In the genomic region with DNA sequence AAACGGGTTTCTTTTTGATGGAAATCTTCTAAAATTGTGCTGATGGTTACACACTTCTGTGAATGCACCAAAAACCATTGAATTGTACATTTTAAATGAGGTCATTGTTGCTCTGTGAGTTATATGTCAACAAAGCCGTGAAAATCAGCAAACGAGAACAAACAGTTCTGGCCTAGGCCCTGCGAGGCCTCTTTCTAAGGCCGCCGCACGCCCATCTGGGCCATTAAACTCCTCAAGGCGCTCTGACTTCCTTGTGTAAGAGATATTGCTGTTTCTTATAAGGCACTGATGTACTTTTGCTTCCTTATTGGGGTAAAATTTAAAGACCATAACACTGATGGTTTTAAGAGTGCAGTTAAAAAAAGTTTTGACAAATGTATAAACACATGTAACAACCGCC, we compare ENCODE assay signal across 34 cellular contexts.
DNase-seq lines count a peak whose midpoint lies in the region; ATAC-seq, FAIRE-seq and TF ChIP-seq lines count a peak whose summit lies in the region.
"Had no signal": no experiment of that assay in that cellular context is flagged by ENCODE, and none has a peak within 500 bp of the region (broad histone marks: within the 10 kb centered on the region; RNA-seq: fewer than 3 reads in every experiment).

No MANE protein-coding gene starts in this region.

- H3K23ac ChIP-seq in mesenchymal stem cell (ENCODE audit: low read length in 2 of 2), result no peak overlapping the region

- no peak overlapping the region for H2BK15ac ChIP-seq in mesenchymal stem cell (ENCODE audit: low read depth, poor library complexity, severe bottlenecking)

- WGBS in mesenchymal stem cell, result 52% methylated on average over 8 of the region's 9 CpGs
- 34 to 39% methylated on average over 9 of the region's 9 CpGs for whole genome bisulfite sequencing in tibial nerve, 2 donors

- peak overlapping the region; percentile 4 for H3K9ac ChIP-seq in mesenchymal stem cell (ENCODE audit: low read length)

- no peaks in the 10 kb centered on the region for H3K27me3 ChIP-seq in mesenchymal stem cell (ENCODE audit: control insufficient read depth in 1 of 2, insufficient read depth in 1 of 2, low read length in 2 of 2)
- no peaks in the 10 kb centered on the region for H3K27me3 ChIP-seq in tibial nerve
- H3K27me3 ChIP-seq: breast epithelium, left lung, MG63 had no signal

- no peak overlapping the region for H3K27ac Mint-ChIP-seq in activated naive CD4-positive, alpha-beta T cell treated with anti-CD3 and anti-CD28 coated beads, Interleukin-2, amount 50 U/mL, for 72 hours
- H3K27ac Mint-ChIP-seq: activated naive CD8-positive, alpha-beta T cell treated with anti-CD3 and anti-CD28 coated beads for 36 hours; CD4-positive, CD25-positive, alpha-beta regulatory T cell; stimulated activated effector memory CD8-positive, alpha-beta T cell treated with anti-CD3 and anti-CD28 coated beads, Interleukin-12 subunit alpha, Interleukin-12 subunit beta, amount 100 ng/mL, for 72 hours; T-helper 1 cell treated with Interleukin-12 subunit alpha and Interleukin-12 subunit beta and Interleukin-4 antibody, amounts not matched to agents 30 μg/mL and 1 μg/mL, for 36 hours had no signal

- no peak overlapping the region for H3K4me2 ChIP-seq in mesenchymal stem cell (ENCODE audit: low read length, poor library complexity, severe bottlenecking)
- H3K4me2 ChIP-seq: A549 had no signal

- H3K36me3 ChIP-seq in mesenchymal stem cell (ENCODE audit: control insufficient read depth in 1 of 2, insufficient read depth in 2 of 2, low read depth in 1 of 2, low read length in 2 of 2) (no peaks in the 10 kb centered on the region), tibial nerve (no peaks in the 10 kb centered on the region)
- H3K36me3 ChIP-seq: breast epithelium, left lung, MG63 had no signal

- peak; percentile 25 for DNase-seq in NCI-H748 (lab: John Stamatoyannopoulos, UW; ENCODE audit: unreplicated experiment)
- no peak for DNase-seq in NCI-H748 treated with DMSO at 0.1 percent for 48 hours (lab: John Stamatoyannopoulos, UW)
- no peak for DNase-seq in mesenchymal stem cell
- peak; percentile 29 to 40 for DNase-seq in tibial nerve (ENCODE audit: low spot score in 2 of 2)
- DNase-seq in activated naive CD4-positive, alpha-beta T cell treated with anti-CD3 and anti-CD28 coated beads, Interleukin-2, amount 50 U/mL, for 72 hours (ENCODE audit: low spot score in 2 of 2), result no peak
- DNase-seq in GM12892 (ENCODE audit: insufficient read length), result no peak
- DNase-seq in NOMO-1 (lab: John Stamatoyannopoulos, UW; ENCODE audit: unreplicated experiment in 2 of 2), result no peak
- DNase-seq: activated CD4-positive, alpha-beta T cell treated with anti-CD3 and anti-CD28 coated beads, Interleukin-2, amount 50 U/mL, for 1 hour; activated CD4-positive, CD25-positive, alpha-beta regulatory T cell; activated effector memory CD4-positive, alpha-beta T cell treated with Interleukin-2 at 50 U/mL for 16 hours; activated naive CD8-positive, alpha-beta T cell treated with anti-CD3 and anti-CD28 coated beads for 36 hours; activated T-cell treated with anti-CD3 and anti-CD28 coated beads, Interleukin-2, amount 50 U/mL, for 1 hour; anterior cingulate cortex; CD4-positive, CD25-positive, alpha-beta regulatory T cell; DND-41; KG1; left lung; MG63; NCI-H1105; NCI-H2029; NCI-H345; NCI-H82; nucleus accumbens; stimulated activated CD4-positive, alpha-beta T cell treated with anti-CD3 and anti-CD28 coated beads, Interleukin-15, amount 100 ng/mL, for 24 hours had no signal

- no peak overlapping the region for H3K18ac ChIP-seq in mesenchymal stem cell (ENCODE audit: low read depth in 1 of 2, low read length in 2 of 2)

- no peak overlapping the region for H2BK12ac ChIP-seq in mesenchymal stem cell (ENCODE audit: low read length in 2 of 2)

- H3K4ac ChIP-seq in mesenchymal stem cell (ENCODE audit: low read depth in 1 of 2, low read length in 2 of 2), result no peak overlapping the region

- H2BK5ac ChIP-seq in mesenchymal stem cell (ENCODE audit: low read depth, low read length, poor library complexity, severe bottlenecking), result no peak overlapping the region

- H3K9me3 Mint-ChIP-seq in activated naive CD4-positive, alpha-beta T cell treated with anti-CD3 and anti-CD28 coated beads, Interleukin-2, amount 50 U/mL, for 72 hours, result peaks cover 6 to 7% of the 10 kb centered on the region in 2 donors

- no peak overlapping the region for H2AFZ ChIP-seq in mesenchymal stem cell (ENCODE audit: low read depth, low read length)

- peak in 1 of 2 donors; percentile 48 for TF ChIP-seq EP300 in tibial nerve (IDR thresholded peaks at IDR 0.05)

- FAIRE-seq in GM12892 (lab: Jason Lieb, UNC), result no peak
- FAIRE-seq: A549, endothelial cell of umbilical vein, GM19239, H54 had no signal

- TF ChIP-seq POLR2A in tibial nerve (IDR thresholded peaks at IDR 0.05) (no peak), GM12892 (IDR thresholded peaks at IDR 0.05; ENCODE audit: low read depth, low read length) (no peak)

- H3K36me3 Mint-ChIP-seq in activated naive CD4-positive, alpha-beta T cell treated with anti-CD3 and anti-CD28 coated beads, Interleukin-2, amount 50 U/mL, for 72 hours, result peaks cover 9% of the 10 kb centered on the region in 2 donors
- H3K36me3 Mint-ChIP-seq: activated naive CD8-positive, alpha-beta T cell treated with anti-CD3 and anti-CD28 coated beads for 36 hours; CD4-positive, CD25-positive, alpha-beta regulatory T cell; stimulated activated effector memory CD8-positive, alpha-beta T cell treated with anti-CD3 and anti-CD28 coated beads, Interleukin-12 subunit alpha, Interleukin-12 subunit beta, amount 100 ng/mL, for 72 hours had no signal

- ATAC-seq in activated naive CD4-positive, alpha-beta T cell treated with anti-CD3 and anti-CD28 coated beads, Interleukin-2, amount 50 U/mL, for 72 hours, result no peak
- ATAC-seq: A549; left lung; SK-N-SH treated with all-trans-retinoic acid at 6 μM for 48 hours; stimulated activated effector memory CD8-positive, alpha-beta T cell treated with anti-CD3 and anti-CD28 coated beads, Interleukin-12 subunit alpha, Interleukin-12 subunit beta, amount 100 ng/mL, for 72 hours had no signal

- H3K27ac ChIP-seq in VCaP (peak overlapping the region; percentile 61), mesenchymal stem cell (ENCODE audit: low read length, poor library complexity, severe bottlenecking) (no peak overlapping the region), tibial nerve (peak overlapping the region; percentile 38 to 76 (median 65))
- H3K27ac ChIP-seq: A549, breast epithelium, left lung, RWPE1 had no signal

- no peak overlapping the region for H4K91ac ChIP-seq in mesenchymal stem cell (ENCODE audit: low read length)

- H3K79me1 ChIP-seq in mesenchymal stem cell (replicated peaks; ENCODE audit: low read length, poor library complexity, severe bottlenecking), result no peaks in the 10 kb centered on the region

- H3K4me3 ChIP-seq in mesenchymal stem cell (ENCODE audit: insufficient read depth in 1 of 2, low read depth in 1 of 2, low read length in 2 of 2) (no peak overlapping the region), tibial nerve (no peak overlapping the region)
- H3K4me3 ChIP-seq: A549, breast epithelium, left lung, MG63 had no signal

- H4K8ac ChIP-seq in mesenchymal stem cell (ENCODE audit: low read length), result no peak overlapping the region

- TF ChIP-seq CTCF in VCaP (conservative IDR thresholded peaks at IDR 0.05), result no peak
- TF ChIP-seq CTCF in tibial nerve (IDR thresholded peaks at IDR 0.05), result no peak

- H2AK5ac ChIP-seq in mesenchymal stem cell (ENCODE audit: low read length, severe bottlenecking), result no peak overlapping the region

- no peaks in the 10 kb centered on the region for H3K4me1 ChIP-seq in mesenchymal stem cell (ENCODE audit: control insufficient read depth, insufficient read depth, low read depth, low read length)
- peaks cover 0 to 5% (median 0%) of the 10 kb centered on the region in 4 donors for H3K4me1 ChIP-seq in tibial nerve
- H3K4me1 ChIP-seq: A549, breast epithelium, left lung had no signal

- peaks cover 16% of the 10 kb centered on the region for H3K9me3 ChIP-seq in mesenchymal stem cell (ENCODE audit: control insufficient read depth, low read length)
- peaks cover 0 to 14% (median 0%) of the 10 kb centered on the region in 4 donors for H3K9me3 ChIP-seq in tibial nerve
- H3K9me3 ChIP-seq: MG63 had no signal

- no peak overlapping the region for H3K14ac ChIP-seq in mesenchymal stem cell (ENCODE audit: low read length in 2 of 2)

- no peak overlapping the region for H2BK120ac ChIP-seq in mesenchymal stem cell (ENCODE audit: low read depth, low read length)

Comparison
In these comparisons a context has a peak if more than half of its experiments do, and no peak if none do; other contexts are left out.
1. DNase-seq: peak in NCI-H748 (single experiment) and tibial nerve (2 of 2); none in NCI-H748 treated with DMSO at 0.1 percent for 48 hours (single experiment), mesenchymal stem cell (single experiment), activated naive CD4-positive, alpha-beta T cell treated with anti-CD3 and anti-CD28 coated beads, Interleukin-2, amount 50 U/mL, for 72 hours (0 of 2), GM12892 (single experiment) and NOMO-1 (0 of 2).